Comparison of ENCODE assay signal across 9 cellular contexts in genomic region chrX:24082446-24082845, GRCh38. TPM values are rescaled to one million over a fixed set of nuclear protein-coding genes. Genes with fewer than 3 reads are reported as not detected.
A peak's percentile ranks its signal among the peaks of the same experiment; 100 is the strongest.
DNase-seq lines count a peak whose midpoint lies in the region; ATAC-seq, FAIRE-seq and TF ChIP-seq lines count a peak whose summit lies in the region.
"Had no signal": no experiment of that assay in that cellular context is flagged by ENCODE, and none has a peak within 500 bp of the region (broad histone marks: within the 10 kb centered on the region; RNA-seq: fewer than 3 reads in every experiment).

No MANE protein-coding gene starts in this region.

- no peak overlapping the region for H4K91ac ChIP-seq in H1 (replicated peaks; ENCODE audit: insufficient read length, low read length)

- no peak overlapping the region for H2AK5ac ChIP-seq in H1 (ENCODE audit: low read depth, low read length)

- no peaks in the 10 kb centered on the region for H4K20me1 ChIP-seq in HCT116 (ENCODE audit: insufficient read depth)
- H4K20me1 ChIP-seq in H1 (replicated peaks in 1 of 2; ENCODE audit: control insufficient read depth in 1 of 2, insufficient read depth in 2 of 2, low read length in 2 of 2), result no peaks in the 10 kb centered on the region

- TF ChIP-seq EP300 in A549 (IDR thresholded peaks at IDR 0.05) (no peak), H1 (IDR thresholded peaks at IDR 0.05; ENCODE audit: borderline replicate concordance in 1 of 2, low read depth in 2 of 2, low read length in 2 of 2) (no peak)

- no peaks in the 10 kb centered on the region for H3K23me2 ChIP-seq in H1 (ENCODE audit: low read depth, low read length)

- FAIRE-seq in A549 (lab: Jason Lieb, UNC) (peak; percentile 13), H1 (lab: Jason Lieb, UNC) (no peak)

- POLR2A ChIA-PET in A549 (lab: Yijun Ruan, JAX), result interaction anchor here (1.0 kb wide), 2 partner anchors 29 to 66 kb away, joined by 3 read pairs; no protein-coding TSS in a partner anchor
- POLR2A ChIA-PET in HCT116 (lab: Charles Lee), result interaction anchor here (0.7 kb wide), 1 partner anchor 27 kb away, joined by 3 read pairs; the partner anchor contains the start of gene EIF2S3
- POLR2A ChIA-PET in Panc1 (lab: Charles Lee), result no interaction called here
- POLR2A ChIA-PET in H1 (lab: Charles Lee; ENCODE audit: partially characterized antibody), result interaction anchor here (0.6 to 0.9 kb wide), 2 partner anchors 67 to 160 kb away, joined by 3 to 5 read pairs; partner anchors contain the start of gene ZFX

- no peaks in the 10 kb centered on the region for H3K79me1 ChIP-seq in H1 (ENCODE audit: low read depth, low read length)

- H3K9me3 ChIP-seq in A549, result no peaks in the 10 kb centered on the region
- no peaks in the 10 kb centered on the region for H3K9me3 ChIP-seq in HCT116 (ENCODE audit: control insufficient read depth in 1 of 2, insufficient read depth in 1 of 2, low read depth in 1 of 2, low read length in 2 of 2)
- no peaks in the 10 kb centered on the region for H3K9me3 ChIP-seq in Panc1 (ENCODE audit: control insufficient read depth, insufficient read depth, low read depth, low read length)
- H3K9me3 ChIP-seq in H1 (ENCODE audit: insufficient read depth in 2 of 2, low read depth in 1 of 2, low read length in 1 of 2), result no peaks in the 10 kb centered on the region
- H3K9me3 ChIP-seq: BLaER1, Caco-2 had no signal

- in situ Hi-C loops in Panc1 (cut with HindIII; ENCODE audit: low pct_unique_long_range_greater_than_20kb, low sequenced_read_pairs), result no loop called here

- H3K4ac ChIP-seq in H1 (replicated peaks; ENCODE audit: insufficient read length, low read depth, low read length), result no peak overlapping the region

- 57% methylated on average over 2 of the region's 2 CpGs for WGBS in A549 (ENCODE audit: missing lambda C conversion rate)
- 95% methylated on average over 2 of the region's 2 CpGs; no CpG with 5 or more reads in 1 of the 2 experiments for WGBS in H1 (ENCODE audit: extremely low coverage in 1 of 2, insufficient coverage in 1 of 2, insufficient read length in 1 of 2, insufficient replicate concordance in 2 of 2, low coverage in 1 of 2, low lambda C conversion rate in 2 of 2, missing lambda C conversion rate in 1 of 2), 2 experiments

- no peak overlapping the region for H3K23ac ChIP-seq in H1 (ENCODE audit: insufficient read length)

- peak overlapping the region; percentile 74 to 90 for H3K27ac ChIP-seq in A549
- peak overlapping the region; percentile 42; the same call in 1 of the 2 replicates for H3K27ac ChIP-seq in HCT116 (ENCODE audit: low read depth, low read length)
- H3K27ac ChIP-seq in Panc1 (ENCODE audit: low read length), result peak overlapping the region; percentile 79
- no peak overlapping the region for H3K27ac ChIP-seq in H1 (ENCODE audit: low read depth, low read length)
- H3K27ac ChIP-seq: BLaER1 had no signal

- TF ChIP-seq CTCF in A549 (IDR thresholded peaks at IDR 0.05) (no peak), HCT116 (IDR thresholded peaks at IDR 0.05 in 2 of 3, conservative IDR thresholded peaks at IDR 0.05 in 1 of 3; ENCODE audit: borderline replicate concordance in 1 of 3, insufficient read depth in 1 of 3, low read depth in 2 of 3, low read length in 2 of 3) (no peak), Panc1 (IDR thresholded peaks at IDR 0.05) (no peak), H1 (IDR thresholded peaks at IDR 0.05; ENCODE audit: control extremely low read depth in 1 of 3, insufficient read depth in 1 of 3, low read depth in 1 of 3, low read length in 3 of 3) (no peak)

- H4K5ac ChIP-seq in H1 (ENCODE audit: insufficient read length, low read depth, low read length), result no peak overlapping the region

- H3K36me3 ChIP-seq in HCT116 (ENCODE audit: control insufficient read depth in 1 of 2, insufficient read depth in 2 of 2, low read length in 2 of 2) (0 out of 4 replicates have a peak, but pooled peaks cover 3% of the 10 kb centered on the region in 2 experiments), Panc1 (ENCODE audit: control insufficient read depth, insufficient read depth, low read length) (no peaks in the 10 kb centered on the region), H1 (ENCODE audit: control insufficient read depth in 2 of 4, insufficient read depth in 4 of 4, low read length in 3 of 4) (peaks cover 0 to 5% (median under 1%) of the 10 kb centered on the region in 4 experiments; a peak in 3 of 8 replicates)

- CTCF ChIA-PET in A549 (lab: Yijun Ruan, JAX) (interaction anchor here (0.6 to 3.5 kb wide), 13 partner anchors 28 to 290 kb away, joined by 3 to 22 read pairs (median 4); partner anchors contain the start of gene ZFX), HCT116 (lab: Charles Lee) (interaction anchor here (1.1 to 1.5 kb wide), 3 partner anchors 16 to 177 kb away, joined by 3 to 4 read pairs (median 3); no protein-coding TSS in a partner anchor), Panc1 (lab: Charles Lee) (interaction anchor here (0.6 kb wide), 1 partner anchor 141 kb away, joined by 9 read pairs; no protein-coding TSS in a partner anchor), H1 (lab: Charles Lee; ENCODE audit: partially characterized antibody) (interaction anchor here (0.6 to 1.5 kb wide), 9 partner anchors 12 to 309 kb away, joined by 3 to 4 read pairs (median 3); no protein-coding TSS in a partner anchor)

- peak overlapping the region; percentile 79 for H3K4me2 ChIP-seq in A549
- H3K4me2 ChIP-seq in HCT116 (ENCODE audit: low read length), result no peak overlapping the region
- no peak overlapping the region for H3K4me2 ChIP-seq in H1 (ENCODE audit: insufficient read depth in 1 of 2, low read depth in 2 of 2, low read length in 2 of 2)
- H3K4me2 ChIP-seq: BLaER1 had no signal

- TF ChIP-seq RAD21 in A549 (conservative IDR thresholded peaks at IDR 0.05 in 1 of 2, IDR thresholded peaks at IDR 0.05 in 1 of 2) (no peak), HCT116 (IDR thresholded peaks at IDR 0.05; ENCODE audit: low read depth) (no peak), H1 (IDR thresholded peaks at IDR 0.05 in 1 of 2, conservative IDR thresholded peaks at IDR 0.05 in 1 of 2; ENCODE audit: low read depth in 2 of 2, low read length in 2 of 2) (no peak)

- BruUV-seq in HCT116 (replicated peaks; lab: Mats Ljungman, UMichigan) (no TSS peak), Panc1 (replicated peaks; lab: Mats Ljungman, UMichigan) (no TSS peak)

- H3K4me1 ChIP-seq in A549 (peaks cover 38% of the 10 kb centered on the region), HCT116 (ENCODE audit: control insufficient read depth in 1 of 2, insufficient read depth in 2 of 2, low read length in 2 of 2) (peaks cover 3 to 20% of the 10 kb centered on the region in 2 experiments; a peak in 3 of 4 replicates), Panc1 (ENCODE audit: control insufficient read depth, insufficient read depth, low read length) (no peaks in the 10 kb centered on the region; the same call in none of the 2 replicates), H1 (replicated peaks in 1 of 4; ENCODE audit: control insufficient read depth in 3 of 4, insufficient read depth in 4 of 4, low read length in 3 of 4) (no peaks in the 10 kb centered on the region)
- H3K4me1 ChIP-seq: BLaER1, Caco-2 had no signal

- H2BK5ac ChIP-seq in H1 (ENCODE audit: low read depth, low read length), result no peak overlapping the region

- H3K9me2 ChIP-seq in HCT116 (ENCODE audit: insufficient read depth), result no peaks in the 10 kb centered on the region

- H3K27me3 ChIP-seq in HCT116 (ENCODE audit: insufficient read depth, low read length) (no peaks in the 10 kb centered on the region), Panc1 (ENCODE audit: control insufficient read depth, insufficient read depth, low read length) (no peaks in the 10 kb centered on the region), H1 (replicated peaks in 1 of 4; ENCODE audit: control insufficient read depth in 3 of 4, extremely low read depth in 1 of 4, insufficient read depth in 3 of 4, low read length in 3 of 4) (no peaks in the 10 kb centered on the region)
- H3K27me3 ChIP-seq: BLaER1 had no signal

- ATAC-seq in A549, result no peak
- no peak for ATAC-seq in HCT116
- ATAC-seq in Panc1, result no peak
- ATAC-seq in HG02763 (IDR thresholded peaks at IDR 0.05; ENCODE audit: unreplicated experiment), result no peak
- ATAC-seq in left colon, result no peak

- H3K4me3 ChIP-seq in A549 (no peak overlapping the region), HCT116 (replicated peaks in 1 of 2; ENCODE audit: low read depth in 1 of 2, low read length in 2 of 2) (no peak overlapping the region), Panc1 (ENCODE audit: low read depth in 2 of 2, low read length in 2 of 2) (no peak overlapping the region), H1 (ENCODE audit: extremely low read depth in 1 of 4, insufficient read depth in 2 of 4, low read depth in 3 of 4, low read length in 4 of 4) (no peak overlapping the region)
- H3K4me3 ChIP-seq: BLaER1 had no signal

- H2BK12ac ChIP-seq in H1 (ENCODE audit: low read depth, low read length), result no peak overlapping the region

- H2BK20ac ChIP-seq in H1 (ENCODE audit: low read length), result no peak overlapping the region

- no peak overlapping the region for H3K9ac ChIP-seq in HCT116 (ENCODE audit: low read length)
- H3K9ac ChIP-seq in H1 (replicated peaks in 1 of 4; ENCODE audit: extremely low read depth in 1 of 4, low read depth in 3 of 4, low read length in 3 of 4), result no peak overlapping the region
- H3K9ac ChIP-seq: BLaER1 had no signal

- no peak overlapping the region for H3K14ac ChIP-seq in H1 (ENCODE audit: insufficient read length)

- intact Hi-C loops in HCT116 (cut with micrococcal nuclease), result no loop called here
- intact Hi-C loops in Panc1 (cut with micrococcal nuclease; ENCODE audit: unreplicated experiment), result loop anchor here (10.0 kb wide), 2 partner anchors 52 to 162 kb away; no protein-coding TSS in a partner anchor
- intact Hi-C loops in posterior cingulate gyrus (cut with DNase I), result loop anchor here (10.0 kb wide), 1 partner anchor 162 kb away; no protein-coding TSS in a partner anchor
- intact Hi-C loops in left colon (cut with DNase I, micrococcal nuclease), result loop anchor here in 1 of 2 donors (5.0 kb wide), 1 partner anchor 160 kb away; no protein-coding TSS in a partner anchor

- H2AFZ ChIP-seq in HCT116 (ENCODE audit: low read depth, low read length, poor library complexity, severe bottlenecking), result no peak overlapping the region
- no peak overlapping the region for H2AFZ ChIP-seq in H1 (ENCODE audit: low read length)

- RAD21 ChIA-PET in HCT116 (lab: Charles Lee; ENCODE audit: low non-redundant PET in 1 of 2, low total read pairs in 2 of 2, uncharacterized antibody in 2 of 2, unreplicated experiment in 2 of 2), result no interaction called here

- H3K18ac ChIP-seq in H1 (ENCODE audit: extremely low read depth, low read length), result no peak overlapping the region

- TF ChIP-seq POLR2A in A549 (IDR thresholded peaks at IDR 0.05; ENCODE audit: low read length) (no peak), HCT116 (IDR thresholded peaks at IDR 0.05; ENCODE audit: borderline replicate concordance, extremely low read depth, insufficient read depth, insufficient read length) (no peak), H1 (IDR thresholded peaks at IDR 0.05; ENCODE audit: control extremely low read depth in 1 of 2, low read depth in 2 of 2, low read length in 2 of 2) (no peak)

- H2BK120ac ChIP-seq in H1 (replicated peaks; ENCODE audit: low read depth, low read length), result no peak overlapping the region

- DNase-seq in A549 (ENCODE audit: low read depth in 1 of 2, low spot score in 1 of 2), result no peak
- no peak for DNase-seq in HCT116 (ENCODE audit: low read depth, low spot score)
- DNase-seq in Panc1 (ENCODE audit: low read depth, low spot score), result no peak
- DNase-seq in H1 (ENCODE audit: low read depth in 1 of 2, low spot score in 2 of 2), result no peak
- DNase-seq in posterior cingulate gyrus, result no peak
- no peak for DNase-seq in left colon

- H2BK15ac ChIP-seq in H1 (ENCODE audit: low read length), result no peak overlapping the region

- H4K8ac ChIP-seq in H1 (ENCODE audit: extremely low read depth, insufficient read depth, low read length), result no peak overlapping the region

- H3K79me2 ChIP-seq in HCT116 (ENCODE audit: insufficient read depth, low read length) (no peaks in the 10 kb centered on the region), H1 (ENCODE audit: control insufficient read depth in 1 of 2, insufficient read depth in 2 of 2, low read length in 2 of 2) (no peaks in the 10 kb centered on the region)

- no peak overlapping the region for H3K56ac ChIP-seq in H1 (replicated peaks; ENCODE audit: insufficient read length, low read depth, low read length)

RNA-seq across cellular contexts. Expression of gene EIF2S3, which starts 27.7 kb away (rescaled TPM):
- polyA plus RNA-seq in A549 (2011; rRNA removed) (214 and 219 TPM in 2 replicates), A549 (2017; fragmentation: RNase III; extraction: RNeasy Plus Mini Kit Qiagen cat#74134 plus additional on column Dnase treatment) (259 to 300 TPM (median 270 TPM) in 3 replicates), H1 (2011; rRNA removed) (65.5 and 69.0 TPM in 2 replicates)
- polyA plus RNA-seq in A549 (2012; cell fraction: cytosol; rRNA removed), result 72.4 and 82.5 TPM in 2 replicates
- polyA plus RNA-seq in A549 (2012; cell fraction: nucleus; rRNA removed), result 65.4 and 108 TPM in 2 replicates
- 298 and 320 TPM in 2 replicates for polyA minus RNA-seq in A549 (2011; rRNA and poly(A)+ RNA removed)
- total RNA-seq in HCT116 (2021; ENCODE audit: unreplicated experiment) (273 TPM), Panc1 (2021; ENCODE audit: unreplicated experiment) (154 TPM), left colon (100 to 1,000 TPM; 136 to 137 TPM)
- 120 and 165 TPM in 2 replicates for polyA plus RNA-seq in HCT116 (2012)
- polyA plus RNA-seq in Panc1 (2012; ENCODE audit: insufficient read length), result 161 TPM
- 244 and 259 TPM in 2 replicates for total RNA-seq in H1 (2021; fragmentation: NEBNext Ultra II Directional; extraction: Animal tissue kit (Norgen Biotek cat#: 25700))
- 90.2 TPM for polyA plus RNA-seq in H1 (2011; cell fraction: cytosol; rRNA removed)
- 75.8 TPM for polyA plus RNA-seq in H1 (2011; cell fraction: nucleus; rRNA removed)
- polyA plus RNA-seq in H1 (2012, experiment 1 of 2), result 146 to 218 TPM (median 174 TPM) in 4 replicates
- polyA plus RNA-seq in H1 (2012, experiment 2 of 2), result 85.2 TPM
- polyA plus RNA-seq in H1 (2013, experiment 1 of 2), result 130 TPM
- 127 TPM for polyA plus RNA-seq in H1 (2013, experiment 2 of 2)
- 91.8 and 142 TPM in 2 replicates for polyA minus RNA-seq in H1 (2011; rRNA and poly(A)+ RNA removed)
- 236 TPM for polyA minus RNA-seq in H1 (2011; cell fraction: cytosol; rRNA and poly(A)+ RNA removed)
- 125 TPM for polyA minus RNA-seq in H1 (2011; cell fraction: nucleus; rRNA and poly(A)+ RNA removed)

RNA-seq across cellular contexts. Expression of gene KLHL15, which starts 55.5 kb away (rescaled TPM):
- polyA plus RNA-seq in A549 (2011; rRNA removed) (11.2 and 15.0 TPM in 2 replicates), A549 (2017; fragmentation: RNase III; extraction: RNeasy Plus Mini Kit Qiagen cat#74134 plus additional on column Dnase treatment) (6.1 to 6.4 TPM (median 6.2 TPM) in 3 replicates), H1 (2011; rRNA removed) (2.2 and 3.7 TPM in 2 replicates)
- 3.8 and 4.8 TPM in 2 replicates for polyA plus RNA-seq in A549 (2012; cell fraction: cytosol; rRNA removed)
- polyA plus RNA-seq in A549 (2012; cell fraction: nucleus; rRNA removed), result 2.8 and 5.1 TPM in 2 replicates
- polyA minus RNA-seq in A549 (2011; rRNA and poly(A)+ RNA removed), result 12.5 and 13.4 TPM in 2 replicates
- total RNA-seq in HCT116 (2021; ENCODE audit: unreplicated experiment) (10.1 TPM), Panc1 (2021; ENCODE audit: unreplicated experiment) (9.6 TPM), left colon (1 to 10 TPM; 2.9 to 3.7 TPM)
- polyA plus RNA-seq in HCT116 (2012), result 2.8 and 2.9 TPM in 2 replicates
- polyA plus RNA-seq in Panc1 (2012; ENCODE audit: insufficient read length), result 2.6 TPM
- total RNA-seq in H1 (2021; fragmentation: NEBNext Ultra II Directional; extraction: Animal tissue kit (Norgen Biotek cat#: 25700)), result 8.5 and 8.9 TPM in 2 replicates
- 3.9 TPM for polyA plus RNA-seq in H1 (2011; cell fraction: cytosol; rRNA removed)
- 1.4 TPM for polyA plus RNA-seq in H1 (2011; cell fraction: nucleus; rRNA removed)
- polyA plus RNA-seq in H1 (2012, experiment 1 of 2), result 2.8 to 6.1 TPM (median 3.9 TPM) in 4 replicates
- 0.62 TPM for polyA plus RNA-seq in H1 (2012, experiment 2 of 2)
- 4.2 TPM for polyA plus RNA-seq in H1 (2013, experiment 1 of 2)
- 3.9 TPM for polyA plus RNA-seq in H1 (2013, experiment 2 of 2)
- 11.4 and 15.0 TPM in 2 replicates for polyA minus RNA-seq in H1 (2011; rRNA and poly(A)+ RNA removed)
- 5.7 TPM for polyA minus RNA-seq in H1 (2011; cell fraction: cytosol; rRNA and poly(A)+ RNA removed)
- polyA minus RNA-seq in H1 (2011; cell fraction: nucleus; rRNA and poly(A)+ RNA removed), result 7.4 TPM

Comparison
In these comparisons a context has a peak if more than half of its experiments do, and no peak if none do; other contexts are left out.
1. Of the 18 proteins assayed by ChIP-seq in both H1 and A549: peak only in H1: none; only in A549: none; in both: MAFK; in neither: 17.